10 cellular contexts compared by ENCODE assay signal in the genomic region with DNA sequence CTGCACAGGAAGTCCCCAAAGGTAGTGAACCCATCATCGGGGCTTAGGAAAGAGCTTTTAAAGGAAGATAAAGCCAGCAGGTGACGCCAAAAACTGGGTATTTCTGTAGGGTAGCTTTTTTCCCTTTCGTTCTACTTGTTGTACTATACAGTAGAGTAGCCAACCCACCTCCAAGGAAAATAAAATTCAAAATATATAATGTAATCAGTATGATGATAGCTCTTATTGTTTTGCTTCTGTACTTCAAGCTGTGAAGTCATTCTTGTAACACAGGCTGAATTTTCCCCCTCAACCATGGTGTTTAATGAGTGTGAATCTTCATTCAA.
A peak's percentile ranks its signal among the peaks of the same experiment; 100 is the strongest.
DNase-seq lines count a peak whose midpoint lies in the region; ATAC-seq lines count a peak whose summit lies in the region.
"Had no signal": no experiment of that assay in that cellular context is flagged by ENCODE, and none has a peak within 500 bp of the region (broad histone marks: within the 10 kb centered on the region; RNA-seq: fewer than 3 reads in every experiment).

No MANE protein-coding gene starts in this region.

- H3K9me3 ChIP-seq in SK-N-MC (ENCODE audit: low read depth, low read length), result no peaks in the 10 kb centered on the region
- H3K9me3 ChIP-seq in effector memory CD4-positive, alpha-beta T cell (ENCODE audit: control insufficient read depth, low read length), result no peaks in the 10 kb centered on the region

- H3K36me3 ChIP-seq in SK-N-MC (ENCODE audit: insufficient read depth, low read length), result no peaks in the 10 kb centered on the region
- H3K36me3 ChIP-seq in effector memory CD4-positive, alpha-beta T cell (ENCODE audit: control insufficient read depth, insufficient read depth, low read length), result no peaks in the 10 kb centered on the region

- peaks cover 53% of the 10 kb centered on the region for H3K4me1 ChIP-seq in effector memory CD4-positive, alpha-beta T cell (ENCODE audit: control insufficient read depth, insufficient read depth, low read length, poor library complexity, severe bottlenecking)

- H3K27ac ChIP-seq in SK-N-MC (peak overlapping the region; percentile 34; the same call in 1 of the 2 replicates), substantia nigra (ENCODE audit: low read depth, low read length, poor library complexity, severe bottlenecking) (peak overlapping the region; percentile 98)
- no peak overlapping the region for H3K27ac ChIP-seq in effector memory CD4-positive, alpha-beta T cell (ENCODE audit: insufficient read depth, low read length, poor library complexity, severe bottlenecking)

- no peaks in the 10 kb centered on the region for H3K27me3 Mint-ChIP-seq in activated naive CD4-positive, alpha-beta T cell treated with anti-CD3 and anti-CD28 coated beads, Interleukin-2, amount 10 ng/mL, durations not matched to agents 7 days and 5 days

- H3K27me3 ChIP-seq in effector memory CD4-positive, alpha-beta T cell (replicated peaks; ENCODE audit: control insufficient read depth, insufficient read depth, low read length, poor library complexity, severe bottlenecking), result no peaks in the 10 kb centered on the region

- no peak overlapping the region for H3K4me3 ChIP-seq in SK-N-MC
- peak overlapping the region; percentile 20 for H3K4me3 ChIP-seq in effector memory CD4-positive, alpha-beta T cell (ENCODE audit: insufficient read depth, low read depth, low read length, poor library complexity, severe bottlenecking)

- ATAC-seq in HG02981 (IDR thresholded peaks at IDR 0.05; ENCODE audit: unreplicated experiment), result no peak

- peak overlapping the region; percentile 71 for H3K4me3 Mint-ChIP-seq in activated naive CD4-positive, alpha-beta T cell treated with anti-CD3 and anti-CD28 coated beads, Interleukin-2, amount 10 ng/mL, durations not matched to agents 7 days and 5 days

- H3K36me3 Mint-ChIP-seq in activated naive CD4-positive, alpha-beta T cell treated with anti-CD3 and anti-CD28 coated beads, Interleukin-2, amount 10 ng/mL, durations not matched to agents 7 days and 5 days, result peaks cover 5% of the 10 kb centered on the region

- H3K4me1 Mint-ChIP-seq in activated naive CD4-positive, alpha-beta T cell treated with anti-CD3 and anti-CD28 coated beads, Interleukin-2, amount 10 ng/mL, durations not matched to agents 7 days and 5 days, result peaks cover 81% of the 10 kb centered on the region

- peak overlapping the region; percentile 90 for H3K27ac Mint-ChIP-seq in activated naive CD4-positive, alpha-beta T cell treated with anti-CD3 and anti-CD28 coated beads, Interleukin-2, amount 10 ng/mL, durations not matched to agents 7 days and 5 days

- CTCF ChIA-PET in activated naive CD4-positive, alpha-beta T cell treated with anti-CD3 and anti-CD28 coated beads, Interleukin-2, amount 10 ng/mL, durations not matched to agents 7 days and 5 days (lab: Charles Lee), result interaction anchor here (0.8 to 6.9 kb wide), 6 partner anchors 14 to 398 kb away, joined by 3 to 64 read pairs (median 8); no protein-coding TSS in a partner anchor

- DNase-seq in activated naive CD4-positive, alpha-beta T cell treated with anti-CD3 and anti-CD28 coated beads, Interleukin-2, amount 10 ng/mL, durations not matched to agents 7 days and 5 days, result no peak
- DNase-seq in activated naive CD4-positive, alpha-beta T cell (lab: John Stamatoyannopoulos, UW), result no peak
- DNase-seq in SK-N-MC (ENCODE audit: low read depth, low spot score) (no peak), substantia nigra (lab: John Stamatoyannopoulos, UW) (no peak), activated gamma-delta T cell (lab: John Stamatoyannopoulos, UW) (no peak), ureter (ENCODE audit: low spot score) (no peak)
- DNase-seq in effector memory CD4-positive, alpha-beta T cell, result no peak
- DNase-seq: effector CD4-positive, alpha-beta T cell; NCI-H1436 treated with DMSO at 0.1 percent for 48 hours had no signal

- H3K9me3 Mint-ChIP-seq in activated naive CD4-positive, alpha-beta T cell treated with anti-CD3 and anti-CD28 coated beads, Interleukin-2, amount 10 ng/mL, durations not matched to agents 7 days and 5 days, result no peaks in the 10 kb centered on the region

- H3K9ac ChIP-seq in SK-N-MC (ENCODE audit: insufficient read length), result no peak overlapping the region
